In genomic region chr5:50445281-50445949, GRCh38 we compare ENCODE assay signal across 8 cellular contexts. TPM values are rescaled to one million over a fixed set of nuclear protein-coding genes. Genes with fewer than 3 reads are reported as not detected.
A peak's percentile ranks its signal among the peaks of the same experiment; 100 is the strongest.
DNase-seq lines count a peak whose midpoint lies in the region; ATAC-seq and TF ChIP-seq lines count a peak whose summit lies in the region.

No MANE protein-coding gene starts in this region.

- peak; percentile 19 to 35 (median 31) for DNase-seq in effector memory CD8-positive, alpha-beta T cell
- DNase-seq in RWPE1 (ENCODE audit: low spot score) (no peak), HPDE6-E6E7 (ENCODE audit: extremely low spot score) (no peak), nucleus accumbens (lab: John Stamatoyannopoulos, UW) (no peak), posterior cingulate gyrus (no peak)

- intact Hi-C loops in posterior cingulate gyrus (cut with DNase I), result no loop called here

- no peak overlapping the region for H3K27ac ChIP-seq in RWPE1

- POLR2A ChIA-PET in RWPE1 (lab: Yijun Ruan, JAX; ENCODE audit: low non-redundant PET), result no interaction called here

- no peaks in the 10 kb centered on the region for H3K36me3 Mint-ChIP-seq in IgD-negative memory B cell
- peaks cover 17% of the 10 kb centered on the region for H3K36me3 Mint-ChIP-seq in effector memory CD8-positive, alpha-beta T cell (ENCODE audit: insufficient read depth)

- peak overlapping the region; percentile 78 to 87 (median 82) for H3K4me3 Mint-ChIP-seq in IgD-negative memory B cell
- H3K4me3 Mint-ChIP-seq in effector memory CD8-positive, alpha-beta T cell, result peak overlapping the region; percentile 55 to 56

- CTCF ChIA-PET in RWPE1 (lab: Yijun Ruan, JAX), result no interaction called here

- TF ChIP-seq POLR2A in GM18505 (IDR thresholded peaks at IDR 0.05; ENCODE audit: borderline replicate concordance, extremely low read depth, insufficient read depth, insufficient read length), result no peak

- TF ChIP-seq CTCF in RWPE1 (conservative IDR thresholded peaks at IDR 0.05; ENCODE audit: low read depth), result no peak

- H3K27me3 Mint-ChIP-seq in IgD-negative memory B cell, result no peaks in the 10 kb centered on the region
- no peaks in the 10 kb centered on the region for H3K27me3 Mint-ChIP-seq in effector memory CD8-positive, alpha-beta T cell

- H3K27ac Mint-ChIP-seq in IgD-negative memory B cell, result peak overlapping the region; percentile 86 to 94 (median 89)
- H3K27ac Mint-ChIP-seq in effector memory CD8-positive, alpha-beta T cell, result peak overlapping the region; percentile 54 to 82

- ATAC-seq in GM18505 (IDR thresholded peaks at IDR 0.05; ENCODE audit: unreplicated experiment), result peak; percentile 59
- peak; percentile 74 for ATAC-seq in GM21619 (IDR thresholded peaks at IDR 0.05; ENCODE audit: unreplicated experiment)
- ATAC-seq in effector memory CD8-positive, alpha-beta T cell (replicated peaks), result peak; percentile 35

- H3K9me3 Mint-ChIP-seq in IgD-negative memory B cell, result no peaks in the 10 kb centered on the region
- H3K9me3 Mint-ChIP-seq in effector memory CD8-positive, alpha-beta T cell, result no peaks in the 10 kb centered on the region

- peaks cover 32 to 40% (median 34%) of the 10 kb centered on the region in 3 donors for H3K4me1 Mint-ChIP-seq in IgD-negative memory B cell
- peaks cover 37 to 51% of the 10 kb centered on the region in 2 donors for H3K4me1 Mint-ChIP-seq in effector memory CD8-positive, alpha-beta T cell (ENCODE audit: low read depth in 2 of 2)

RNA-seq across cellular contexts. Expression of gene EMB, which starts 4.3 kb away (rescaled TPM):
- 96.3 TPM for polyA plus RNA-seq in IgD-negative memory B cell

Comparison
In these comparisons a context has a peak if more than half of its experiments do, and no peak if none do; other contexts are left out.
1. DNase-seq: peak in effector memory CD8-positive, alpha-beta T cell (3 of 3); none in RWPE1 (single experiment), HPDE6-E6E7 (single experiment), nucleus accumbens (0 of 56) and posterior cingulate gyrus (0 of 10).
2. Peak in every context shown above with its lines, with median percentiles within 50 percentile points of each other: ATAC-seq.